ENCODE assay signal across 9 cellular contexts in genomic region chr14:94062344-94062904, GRCh38. TPM values are rescaled to one million over a fixed set of nuclear protein-coding genes. Genes with fewer than 3 reads are reported as not detected.
DNase-seq lines count a peak whose midpoint lies in the region; ATAC-seq and TF ChIP-seq lines count a peak whose summit lies in the region.
"Had no signal": no experiment of that assay in that cellular context is flagged by ENCODE, and none has a peak within 500 bp of the region (broad histone marks: within the 10 kb centered on the region; RNA-seq: fewer than 3 reads in every experiment).

No MANE protein-coding gene starts in this region.

- CTCF ChIA-PET in SK-N-SH (lab: Yijun Ruan, JAX): interaction anchor here (0.8 to 1.8 kb wide), 4 partner anchors 12 to 74 kb away, joined by 3 to 5 read pairs (median 4); no protein-coding TSS in a partner anchor

- no peak overlapping the region for H2AK5ac ChIP-seq in trophoblast cell (ENCODE audit: low read length)

- H3K79me1 ChIP-seq in trophoblast cell (ENCODE audit: low read length): no peaks in the 10 kb centered on the region

- ATAC-seq in SK-N-SH treated with all-trans-retinoic acid at 6 μM for 48 hours (no peak), GM18861 (IDR thresholded peaks at IDR 0.05; ENCODE audit: unreplicated experiment) (no peak), HG03280 (IDR thresholded peaks at IDR 0.05; ENCODE audit: unreplicated experiment) (no peak)

- H3K27me3 Mint-ChIP-seq in endodermal cell (ENCODE audit: insufficient read depth): no peaks in the 10 kb centered on the region

- peaks cover 45% of the 10 kb centered on the region for H3K36me3 Mint-ChIP-seq in endodermal cell (ENCODE audit: low read depth)

- H4K20me1 ChIP-seq in SK-N-SH (ENCODE audit: insufficient read depth): peaks cover 45% of the 10 kb centered on the region

- H3K9me3 Mint-ChIP-seq in endodermal cell: peaks cover 2% of the 10 kb centered on the region

- no peaks in the 10 kb centered on the region for H3F3A ChIP-seq in SK-N-SH (replicated peaks; ENCODE audit: insufficient read depth)

- H2BK5ac ChIP-seq in trophoblast cell (ENCODE audit: low read depth, low read length, poor library complexity): no peak overlapping the region

- H4K12ac ChIP-seq in trophoblast cell (ENCODE audit: low read depth, low read length): no peak overlapping the region

- H2AFZ ChIP-seq in SK-N-SH (ENCODE audit: low read depth) (no peak overlapping the region), trophoblast cell (ENCODE audit: insufficient read depth, low read length, poor library complexity) (no peak overlapping the region)

- no peak overlapping the region for H2BK120ac ChIP-seq in trophoblast cell (ENCODE audit: insufficient read depth, low read length, poor library complexity)

- H3K4me1 Mint-ChIP-seq in endodermal cell: peaks cover 37% of the 10 kb centered on the region

- H3K9me3 ChIP-seq in SK-N-SH (no peaks in the 10 kb centered on the region), endodermal cell (ENCODE audit: control insufficient read depth, low read length) (no peaks in the 10 kb centered on the region), trophoblast cell (ENCODE audit: insufficient read depth, low read depth, low read length) (no peaks in the 10 kb centered on the region)

- H3K27me3 ChIP-seq in SK-N-SH (ENCODE audit: insufficient read depth) (no peaks in the 10 kb centered on the region), endodermal cell (ENCODE audit: control insufficient read depth, insufficient read depth, low read length, poor library complexity, severe bottlenecking) (no peaks in the 10 kb centered on the region), trophoblast cell (ENCODE audit: insufficient read depth, low read length) (no peaks in the 10 kb centered on the region)

- H3K9me2 ChIP-seq in SK-N-SH: no peaks in the 10 kb centered on the region

- no peak overlapping the region for H3K27ac ChIP-seq in SK-N-SH (ENCODE audit: low read depth in 2 of 2, low read length in 1 of 2)
- H3K27ac ChIP-seq in endodermal cell (ENCODE audit: low read depth, low read length): no peak overlapping the region
- H3K27ac ChIP-seq in trophoblast cell (ENCODE audit: low read depth, low read length): no peak overlapping the region
- H3K27ac ChIP-seq: 22Rv1 had no signal

- POLR2A ChIA-PET in SK-N-SH (lab: Yijun Ruan, JAX): no interaction called here

- H3K79me2 ChIP-seq in SK-N-SH (ENCODE audit: insufficient read depth) (peaks cover 67% of the 10 kb centered on the region), trophoblast cell (ENCODE audit: control insufficient read depth, insufficient read depth, low read length, poor library complexity) (no peaks in the 10 kb centered on the region)

- H4K91ac ChIP-seq in trophoblast cell (ENCODE audit: low read depth, low read length): no peak overlapping the region

- 89% methylated on average over 9 of the region's 9 CpGs for WGBS in SK-N-SH (ENCODE audit: low lambda C conversion rate)
- 82 to 87% methylated on average over 6 to 9 of the region's 9 CpGs for WGBS in endodermal cell (ENCODE audit: insufficient coverage in 1 of 2, insufficient read length in 1 of 2), 2 experiments
- no CpG with 5 or more reads among the region's 9 CpGs for WGBS in trophoblast cell (ENCODE audit: extremely low coverage, insufficient coverage, insufficient read length)

- no peak for DNase-seq in SK-N-SH
- DNase-seq in NCI-H226: peak; percentile 14
- DNase-seq in endodermal cell: peak; percentile 76
- peak in 1 of 2 donors; percentile 24 for DNase-seq in trophoblast cell
- no peak for DNase-seq in T1000 (lab: John Stamatoyannopoulos, UW)

- H3K4me2 ChIP-seq in SK-N-SH: peak overlapping the region; percentile 40; the same call in 1 of the 2 replicates
- H3K4me2 ChIP-seq in trophoblast cell (ENCODE audit: low read length): no peak overlapping the region

- H2BK12ac ChIP-seq in trophoblast cell (ENCODE audit: low read length): no peak overlapping the region

- TF ChIP-seq CTCF in SK-N-SH (IDR thresholded peaks at IDR 0.05) (no peak), endodermal cell (conservative IDR thresholded peaks at IDR 0.05) (no peak)

- peak overlapping the region; percentile 25 for H3K18ac ChIP-seq in trophoblast cell (ENCODE audit: low read length)

- no peak for TF ChIP-seq EP300 in SK-N-SH (IDR thresholded peaks at IDR 0.05; ENCODE audit: borderline replicate concordance in 1 of 2, low read depth in 1 of 2, low read length in 1 of 2)

- no peak overlapping the region for H3K9ac ChIP-seq in SK-N-SH
- no peak overlapping the region for H3K9ac ChIP-seq in endodermal cell (ENCODE audit: extremely low read depth, low read length, poor library complexity, severe bottlenecking)
- no peak overlapping the region for H3K9ac ChIP-seq in trophoblast cell (ENCODE audit: low read length)

- H4K8ac ChIP-seq in trophoblast cell (ENCODE audit: low read depth, low read length): no peak overlapping the region

- no peak overlapping the region for H3K4me3 ChIP-seq in SK-N-SH (ENCODE audit: low read depth in 2 of 2, low read length in 1 of 2)
- H3K4me3 ChIP-seq in endodermal cell (ENCODE audit: low read length): no peak overlapping the region
- no peak overlapping the region for H3K4me3 ChIP-seq in trophoblast cell (ENCODE audit: low read depth, low read length)

- no peak for TF ChIP-seq RAD21 in SK-N-SH (IDR thresholded peaks at IDR 0.05; ENCODE audit: low read length)

- H3K4ac ChIP-seq in trophoblast cell (ENCODE audit: low read depth, low read length): no peak overlapping the region

- H3K23ac ChIP-seq in trophoblast cell (ENCODE audit: low read length): no peak overlapping the region

- peaks cover 8 to 10% of the 10 kb centered on the region in 2 experiments; a peak in 2 of 4 replicates for H3K4me1 ChIP-seq in SK-N-SH (ENCODE audit: control insufficient read depth in 1 of 2, insufficient read depth in 2 of 2, low read depth in 1 of 2, low read length in 1 of 2)
- peaks cover 3% of the 10 kb centered on the region for H3K4me1 ChIP-seq in endodermal cell (ENCODE audit: control insufficient read depth, insufficient read depth, low read length)
- peaks cover 2 to 13% of the 10 kb centered on the region in 2 experiments for H3K4me1 ChIP-seq in trophoblast cell (ENCODE audit: control insufficient read depth in 1 of 2, insufficient read depth in 2 of 2, low read length in 2 of 2)

- no peak overlapping the region for H3K14ac ChIP-seq in trophoblast cell (ENCODE audit: low read length)

- H3K36me3 ChIP-seq in SK-N-SH (replicated peaks in 1 of 2; ENCODE audit: control insufficient read depth in 1 of 2, insufficient read depth in 2 of 2, low read length in 1 of 2): peaks cover 50 to 51% of the 10 kb centered on the region in 2 experiments
- H3K36me3 ChIP-seq in endodermal cell (ENCODE audit: control insufficient read depth, insufficient read depth, low read length): peaks cover 56% of the 10 kb centered on the region
- H3K36me3 ChIP-seq in trophoblast cell (ENCODE audit: control insufficient read depth in 1 of 2, insufficient read depth in 2 of 2, low read length in 2 of 2): peaks cover 12 to 37% of the 10 kb centered on the region in 2 experiments

- H3K27ac Mint-ChIP-seq in endodermal cell: peak overlapping the region; percentile 77

- no peak overlapping the region for H3K4me3 Mint-ChIP-seq in endodermal cell

TF ChIP-seq in SK-N-SH, 30 proteins besides CTCF, POLR2A, EP300 and RAD21 (continues in another document):
- no peak for TF ChIP-seq JUND (IDR thresholded peaks at IDR 0.05)

TF ChIP-seq in SK-N-SH treated with all-trans-retinoic acid at 6 μM for 48 hours, 23 proteins besides CTCF, POLR2A, EP300 and RAD21 (continues in another document):
- TF ChIP-seq OSR1 (CRISPR knock-in tag; IDR thresholded peaks at IDR 0.05) (no peak), SNAI2 (CRISPR knock-in tag; IDR thresholded peaks at IDR 0.05) (no peak), CSDC2 (CRISPR knock-in tag; IDR thresholded peaks at IDR 0.05) (no peak), TOX (CRISPR knock-in tag; IDR thresholded peaks at IDR 0.05; ENCODE audit: borderline replicate concordance) (no peak)

RNA-seq across cellular contexts. Expression of gene DDX24, which starts 18.6 kb away (rescaled TPM):
- polyA plus RNA-seq in SK-N-SH (2012; rRNA removed): 108 and 148 TPM in 2 replicates
- 109 and 110 TPM in 2 replicates for polyA plus RNA-seq in SK-N-SH (2012; cell fraction: cytosol; rRNA removed)
- polyA plus RNA-seq in SK-N-SH (2012; cell fraction: nucleus; rRNA removed): 208 and 215 TPM in 2 replicates
- total RNA-seq in endodermal cell: 100 to 1,000 TPM; 131 to 137 TPM
- polyA plus RNA-seq in endodermal cell (2013, experiment 1 of 2): 151 TPM
- polyA plus RNA-seq in endodermal cell (2013, experiment 2 of 2): 146 TPM
- 108 and 113 TPM in 2 replicates for polyA plus RNA-seq in trophoblast cell (2013)

RNA-seq across cellular contexts. Expression of gene IFI27L1, which starts 18.7 kb away (rescaled TPM):
- polyA plus RNA-seq in SK-N-SH (2012; rRNA removed): 35.3 and 41.1 TPM in 2 replicates
- 31.2 and 32.9 TPM in 2 replicates for polyA plus RNA-seq in SK-N-SH (2012; cell fraction: cytosol; rRNA removed)
- 31.6 and 36.7 TPM in 2 replicates for polyA plus RNA-seq in SK-N-SH (2012; cell fraction: nucleus; rRNA removed)
- total RNA-seq in endodermal cell: 10 to 100 TPM; 40.0 to 47.2 TPM
- 25.0 TPM for polyA plus RNA-seq in endodermal cell (2013, experiment 1 of 2)
- polyA plus RNA-seq in endodermal cell (2013, experiment 2 of 2): 20.8 TPM
- polyA plus RNA-seq in trophoblast cell (2013): 18.5 and 19.5 TPM in 2 replicates

RNA-seq across cellular contexts. Expression of gene OTUB2, which starts 36.3 kb away (rescaled TPM):
- polyA plus RNA-seq in SK-N-SH (2012; rRNA removed): 1.3 and 1.4 TPM in 2 replicates
- 0.93 and 1.3 TPM in 2 replicates for polyA plus RNA-seq in SK-N-SH (2012; cell fraction: cytosol; rRNA removed)
- 1.6 and 1.9 TPM in 2 replicates for polyA plus RNA-seq in SK-N-SH (2012; cell fraction: nucleus; rRNA removed)
- total RNA-seq in endodermal cell: 1 to 10 TPM; 6.3 to 6.7 TPM
- 6.3 TPM for polyA plus RNA-seq in endodermal cell (2013, experiment 1 of 2)
- 5.1 TPM for polyA plus RNA-seq in endodermal cell (2013, experiment 2 of 2)
- polyA plus RNA-seq in trophoblast cell (2013): 29.6 and 30.4 TPM in 2 replicates

RNA-seq across cellular contexts. Expression of gene IFI27, which starts 48.1 kb away (rescaled TPM):
- polyA plus RNA-seq in SK-N-SH (2012; rRNA removed): 1.2 and 2.4 TPM in 2 replicates
- 0.19 and 1.6 TPM in 2 replicates for polyA plus RNA-seq in SK-N-SH (2012; cell fraction: cytosol; rRNA removed)
- 5.0 and 6.8 TPM in 2 replicates for polyA plus RNA-seq in SK-N-SH (2012; cell fraction: nucleus; rRNA removed)
- total RNA-seq in endodermal cell: 1 to 10 TPM; 1.9 to 9.0 TPM
- 4.2 TPM for polyA plus RNA-seq in endodermal cell (2013, experiment 1 of 2)
- 2.6 TPM for polyA plus RNA-seq in endodermal cell (2013, experiment 2 of 2)
- 2.4 and 2.7 TPM in 2 replicates for polyA plus RNA-seq in trophoblast cell (2013)

Comparison
In these comparisons a context has a peak if more than half of its experiments do, and no peak if none do; other contexts are left out.
1. DNase-seq: peak in NCI-H226 (single experiment) and endodermal cell (single experiment); none in SK-N-SH (single experiment) and T1000 (single experiment).